Comparison of ENCODE assay signal across 10 cellular contexts in the genomic region with DNA sequence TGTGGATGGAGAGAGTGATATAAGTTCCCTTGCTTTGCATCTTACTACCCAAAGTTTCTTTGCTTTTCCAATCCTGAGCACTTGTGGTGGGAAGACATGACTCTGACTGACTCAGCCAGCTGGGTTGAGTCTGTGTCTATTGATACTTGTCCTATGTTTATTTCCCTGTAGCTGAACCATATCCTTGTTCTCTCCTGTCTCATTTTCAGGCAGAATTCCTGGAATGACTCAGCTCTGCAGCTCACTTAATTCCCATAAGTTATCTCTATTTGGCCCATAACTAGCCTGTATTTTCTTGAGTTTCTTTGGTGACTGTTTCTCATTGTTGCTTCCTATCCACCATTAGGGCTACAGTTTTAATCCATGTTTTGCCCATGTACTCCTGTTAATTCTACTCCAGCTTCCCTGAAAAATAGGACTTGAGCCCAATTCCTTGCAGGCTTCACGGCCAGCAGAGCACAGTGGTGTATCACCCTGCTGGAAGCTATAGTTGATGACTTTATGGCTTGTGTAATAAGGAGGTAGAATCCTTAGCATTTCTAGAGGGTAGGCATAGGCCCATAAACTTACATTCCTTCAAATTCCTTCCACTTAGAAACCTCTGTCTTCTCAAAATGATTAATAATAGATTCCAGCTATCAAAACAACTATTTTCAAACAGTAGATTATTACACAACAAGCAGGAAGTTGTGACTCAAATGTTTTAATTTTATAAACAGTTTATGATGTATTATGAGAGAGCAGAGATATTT.
DNase-seq lines count a peak whose midpoint lies in the region; ATAC-seq and TF ChIP-seq lines count a peak whose summit lies in the region.
"Had no signal": no experiment of that assay in that cellular context is flagged by ENCODE, and none has a peak within 500 bp of the region (broad histone marks: within the 10 kb centered on the region; RNA-seq: fewer than 3 reads in every experiment).

No MANE protein-coding gene starts in this region.

- H3K27me3 ChIP-seq in adipocyte (replicated peaks; ENCODE audit: control insufficient read depth, insufficient read depth, low read length) (no peaks in the 10 kb centered on the region), heart left ventricle (no peaks in the 10 kb centered on the region)
- peaks cover 0 to 6% of the 10 kb centered on the region in 2 donors for H3K27me3 ChIP-seq in naive thymus-derived CD4-positive, alpha-beta T cell (ENCODE audit: control insufficient read depth in 2 of 2, insufficient read depth in 2 of 2, low read length in 2 of 2)

- peak overlapping the region; percentile 63 for H3K4me3 ChIP-seq in adipocyte (ENCODE audit: low read length)
- H3K4me3 ChIP-seq in heart left ventricle, result no peak overlapping the region
- no peak overlapping the region for H3K4me3 ChIP-seq in retinal pigment epithelial cell (ENCODE audit: low read length)
- no peak overlapping the region for H3K4me3 ChIP-seq in naive thymus-derived CD4-positive, alpha-beta T cell (ENCODE audit: low read length)
- H3K4me3 ChIP-seq: K562 had no signal

- 54 to 77% (median 63%) methylated on average over 1 of the region's 1 CpG for WGBS in heart left ventricle, 4 donors

- H3K27me3 Mint-ChIP-seq in naive thymus-derived CD4-positive, alpha-beta T cell, result peaks cover 0 to 3% (median 0%) of the 10 kb centered on the region in 5 donors

- H3K36me3 ChIP-seq in adipocyte (ENCODE audit: control insufficient read depth, insufficient read depth, low read length, severe bottlenecking) (no peaks in the 10 kb centered on the region), heart left ventricle (no peaks in the 10 kb centered on the region)
- H3K36me3 ChIP-seq in naive thymus-derived CD4-positive, alpha-beta T cell (ENCODE audit: control insufficient read depth in 2 of 3, insufficient read depth in 3 of 3, low read length in 3 of 3), result no peaks in the 10 kb centered on the region

- ATAC-seq in heart left ventricle (peak in 2 of 4 donors; percentile 79 to 96), HG02798 (IDR thresholded peaks at IDR 0.05; ENCODE audit: poor library complexity, unreplicated experiment) (no peak)
- no peak for ATAC-seq in naive thymus-derived CD4-positive, alpha-beta T cell
- ATAC-seq: K562 had no signal

- peaks cover 33% of the 10 kb centered on the region for H3K4me1 ChIP-seq in adipocyte (ENCODE audit: control insufficient read depth, insufficient read depth, low read length)
- H3K4me1 ChIP-seq in heart left ventricle, result peaks cover 0 to 11% (median 0%) of the 10 kb centered on the region in 12 donors
- H3K4me1 ChIP-seq in naive thymus-derived CD4-positive, alpha-beta T cell (ENCODE audit: control insufficient read depth in 2 of 2, insufficient read depth in 2 of 2, low read length in 2 of 2), result no peaks in the 10 kb centered on the region

- H3K9me3 ChIP-seq in adipocyte (ENCODE audit: control insufficient read depth, low read length), result no peaks in the 10 kb centered on the region
- no peaks in the 10 kb centered on the region for H3K9me3 ChIP-seq in heart left ventricle
- no peaks in the 10 kb centered on the region for H3K9me3 ChIP-seq in naive thymus-derived CD4-positive, alpha-beta T cell (ENCODE audit: control insufficient read depth in 2 of 3, low read length in 3 of 3)

- no peak overlapping the region for H3K27ac Mint-ChIP-seq in naive thymus-derived CD4-positive, alpha-beta T cell
- H3K27ac Mint-ChIP-seq: activated T-cell treated with anti-CD3 and anti-CD28 coated beads, Interleukin-2, amount 50 U/mL, for 24 hours had no signal

- POLR2A ChIA-PET in naive thymus-derived CD4-positive, alpha-beta T cell (lab: Charles Lee), result no interaction called here

- DNase-seq in EH (ENCODE audit: low read depth), result peak; percentile 96
- DNase-seq in adipocyte (ENCODE audit: low read depth), result peak; percentile 87
- DNase-seq in heart left ventricle, result no peak
- peak; percentile 65 for DNase-seq in retinal pigment epithelial cell (ENCODE audit: low read depth)
- DNase-seq in NCI-H774 (lab: John Stamatoyannopoulos, UW), result no peak
- DNase-seq in caudate nucleus (lab: John Stamatoyannopoulos, UW), result no peak
- DNase-seq in naive thymus-derived CD4-positive, alpha-beta T cell, result no peak
- DNase-seq: activated T-cell treated with anti-CD3 and anti-CD28 coated beads, Interleukin-2, amount 50 U/mL, for 24 hours had no signal

- CTCF ChIA-PET in naive thymus-derived CD4-positive, alpha-beta T cell (lab: Charles Lee), result no interaction called here

- no peaks in the 10 kb centered on the region for H3K36me3 Mint-ChIP-seq in naive thymus-derived CD4-positive, alpha-beta T cell

- no peaks in the 10 kb centered on the region for H3K4me1 Mint-ChIP-seq in naive thymus-derived CD4-positive, alpha-beta T cell

- no peak for TF ChIP-seq CTCF in heart left ventricle (IDR thresholded peaks at IDR 0.05)
- no peak for TF ChIP-seq CTCF in retinal pigment epithelial cell (conservative IDR thresholded peaks at IDR 0.05; ENCODE audit: low read depth, low read length)

- H3K27ac ChIP-seq in heart left ventricle, result peak overlapping the region; percentile 21 to 81 (median 58)
- H3K27ac ChIP-seq in caudate nucleus (ENCODE audit: low read depth, low read length), result no peak overlapping the region
- no peak overlapping the region for H3K27ac ChIP-seq in naive thymus-derived CD4-positive, alpha-beta T cell (ENCODE audit: low read depth, low read length)

- H3K9ac ChIP-seq in adipocyte (ENCODE audit: low read length), result peak overlapping the region; percentile 68

- no peak for TF ChIP-seq POLR2A in heart left ventricle (IDR thresholded peaks at IDR 0.05)

- H3K4me3 Mint-ChIP-seq in naive thymus-derived CD4-positive, alpha-beta T cell, result no peak overlapping the region
- H3K4me3 Mint-ChIP-seq: activated T-cell treated with anti-CD3 and anti-CD28 coated beads, Interleukin-2, amount 50 U/mL, for 24 hours had no signal

- peaks cover 0 to 3% (median 0%) of the 10 kb centered on the region in 11 donors for H3K9me3 Mint-ChIP-seq in naive thymus-derived CD4-positive, alpha-beta T cell
- H3K9me3 Mint-ChIP-seq: activated T-cell treated with anti-CD3 and anti-CD28 coated beads, Interleukin-2, amount 50 U/mL, for 24 hours had no signal

- intact Hi-C loops in heart left ventricle (cut with DNase I), result no loop called here
- intact Hi-C loops in naive thymus-derived CD4-positive, alpha-beta T cell (cut with micrococcal nuclease), result no loop called here

Comparison
In these comparisons a context has a peak if more than half of its experiments do, and no peak if none do; other contexts are left out.
1. DNase-seq: peak in EH (single experiment), adipocyte (single experiment) and retinal pigment epithelial cell (single experiment); none in heart left ventricle (0 of 5), NCI-H774 (single experiment), caudate nucleus (0 of 61) and naive thymus-derived CD4-positive, alpha-beta T cell (0 of 9).
2. H3K27ac ChIP-seq: peak in heart left ventricle (12 of 12); none in caudate nucleus (single experiment) and naive thymus-derived CD4-positive, alpha-beta T cell (single experiment).